Comparison of ENCODE assay signal across 8 cellular contexts in the genomic region with DNA sequence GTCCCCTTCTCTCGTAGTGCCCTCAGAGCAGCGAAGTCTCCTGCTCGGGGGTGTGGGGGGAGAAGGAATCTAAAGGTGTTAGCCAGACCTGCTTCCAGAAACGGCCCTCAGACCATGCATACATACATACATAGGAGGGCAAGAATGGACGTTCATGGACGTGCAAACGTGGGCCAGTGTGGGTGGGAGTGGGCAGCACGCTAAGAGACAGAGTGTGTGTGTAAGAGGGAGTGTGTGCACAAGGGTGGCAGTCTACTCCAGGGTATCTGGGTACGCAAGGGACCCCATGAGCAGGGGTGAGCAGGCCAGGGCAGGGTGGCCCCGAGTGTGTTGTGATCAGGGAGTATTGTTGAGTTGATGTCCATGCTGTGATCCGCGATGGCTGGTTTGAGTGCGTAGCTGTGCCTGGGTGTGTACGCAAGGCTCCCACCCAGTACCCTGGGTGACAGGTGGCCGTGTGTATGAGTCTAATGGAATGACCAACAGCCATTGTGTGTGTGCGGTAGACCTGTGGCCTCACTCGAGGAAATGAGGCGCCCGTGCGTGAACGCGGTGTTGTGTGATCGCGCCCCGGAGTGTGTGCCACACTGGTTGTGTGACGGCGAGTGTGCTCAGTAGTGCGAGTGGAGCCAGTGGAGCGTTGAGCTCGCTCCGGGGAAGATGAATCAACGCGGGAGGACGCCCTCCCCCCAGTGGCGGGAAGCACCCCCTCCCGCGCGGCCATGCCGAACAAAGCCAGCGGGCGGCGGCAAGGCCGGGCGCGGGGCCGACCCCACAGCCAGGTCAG. TPM values are rescaled to one million over a fixed set of nuclear protein-coding genes. Genes with fewer than 3 reads are reported as not detected.
A peak's percentile ranks its signal among the peaks of the same experiment; 100 is the strongest.
DNase-seq lines count a peak whose midpoint lies in the region; ATAC-seq and TF ChIP-seq lines count a peak whose summit lies in the region.

No MANE protein-coding gene starts in this region.

- peak; percentile 43 for DNase-seq in G401 (ENCODE audit: low spot score)
- DNase-seq in PC-3, result no peak
- no peak for DNase-seq in coronary artery (ENCODE audit: low spot score)
- DNase-seq in neural crest cell (ENCODE audit: low read depth, low spot score), result peak; percentile 45
- DNase-seq in stimulated activated naive CD4-positive, alpha-beta T cell treated with Interleukin-2 at 50 U/mL for 16 hours (lab: John Stamatoyannopoulos, UW), result no peak
- DNase-seq in OCI-M2 (lab: John Stamatoyannopoulos, UW; ENCODE audit: unreplicated experiment), result no peak
- DNase-seq in putamen (ENCODE audit: low spot score), result no peak

- peaks cover 35% of the 10 kb centered on the region for H3K4me1 Mint-ChIP-seq in neural crest cell

- H3K27me3 Mint-ChIP-seq in neural crest cell (ENCODE audit: low read depth), result peaks cover 29% of the 10 kb centered on the region

- no peaks in the 10 kb centered on the region for H3K27me3 ChIP-seq in PC-3 (ENCODE audit: low read length)

- H3K9me3 ChIP-seq in PC-3 (ENCODE audit: low read length), result no peaks in the 10 kb centered on the region

- 0 out of 2 replicates have a peak, but pooled peaks cover 6% of the 10 kb centered on the region for H3K79me2 ChIP-seq in PC-3 (ENCODE audit: low read length)

- peak overlapping the region; percentile 77 for H3K4me3 ChIP-seq in PC-3 (ENCODE audit: low read length)
- peak overlapping the region; percentile 78 for H3K4me3 ChIP-seq in coronary artery

- BruUV-seq in PC-3 (replicated peaks; lab: Mats Ljungman, UMichigan), result TSS peak; percentile 59

- H3K4me1 ChIP-seq in PC-3 (ENCODE audit: insufficient read depth, low read length), result peaks cover 13% of the 10 kb centered on the region

- no peaks in the 10 kb centered on the region for H3K36me3 Mint-ChIP-seq in neural crest cell (ENCODE audit: low read depth)

- H3K9me3 Mint-ChIP-seq in neural crest cell, result no peaks in the 10 kb centered on the region

- no peaks in the 10 kb centered on the region for H3K36me3 ChIP-seq in PC-3 (ENCODE audit: low read depth, low read length)

- peaks cover 11% of the 10 kb centered on the region for H4K20me1 ChIP-seq in PC-3 (ENCODE audit: low read length)

- H3K27ac Mint-ChIP-seq in neural crest cell (ENCODE audit: unreplicated experiment), result peak overlapping the region; percentile 98

- 0 out of 2 replicates have a peak overlapping the region, but pooled peaks have one; percentile 17 for H3K9ac ChIP-seq in PC-3 (ENCODE audit: low read length)

- H3K9me2 ChIP-seq in PC-3 (replicated peaks; ENCODE audit: low read length), result no peaks in the 10 kb centered on the region

- ATAC-seq in GM21737 (IDR thresholded peaks at IDR 0.05; ENCODE audit: unreplicated experiment) (peak; percentile 15), PC-3 (peak; percentile 27)

- in situ Hi-C loops in G401 (cut with HindIII; ENCODE audit: low sequenced_read_pairs), result no loop called here

- H3K27ac ChIP-seq in PC-3 (ENCODE audit: low read length) (no peak overlapping the region), coronary artery (no peak overlapping the region)

- H3F3A ChIP-seq in PC-3 (ENCODE audit: low read length, unreplicated experiment), result no peaks in the 10 kb centered on the region

- peak overlapping the region; percentile 73 for H2AFZ ChIP-seq in PC-3 (ENCODE audit: low read length)

- POLR2A ChIA-PET in PC-3 (lab: Charles Lee; ENCODE audit: unreplicated experiment), result no interaction called here

- CTCF ChIA-PET in PC-3 (lab: Charles Lee), result no interaction called here

- H3K4me3 Mint-ChIP-seq in neural crest cell, result peak overlapping the region; percentile 98

- intact Hi-C loops in PC-3 (cut with micrococcal nuclease), result no loop called here

- TF ChIP-seq CTCF in PC-3 (conservative IDR thresholded peaks at IDR 0.05; ENCODE audit: low read depth, low read length) (no peak), coronary artery (IDR thresholded peaks at IDR 0.05) (no peak), neural crest cell (conservative IDR thresholded peaks at IDR 0.05) (peak; percentile 19)

- H3K4me2 ChIP-seq in PC-3 (ENCODE audit: low read length), result peak overlapping the region; percentile 91

RNA-seq across cellular contexts. Expression of a gene that starts 0.8 kb away (rescaled TPM):
- total RNA-seq in G401 (2014; rRNA removed; shearing (Covaris generic)), result 15.3 and 19.9 TPM in 2 replicates
- total RNA-seq in PC-3 (2014; rRNA removed) (18.7 and 19.9 TPM in 2 replicates), neural crest cell (35.9 and 39.0 TPM in 2 replicates)

RNA-seq across cellular contexts. Expression of a gene that starts 21.2 kb away (rescaled TPM):
- 0.49 and 1.7 TPM in 2 replicates for total RNA-seq in G401 (2014; rRNA removed; shearing (Covaris generic))
- total RNA-seq in PC-3 (2014; rRNA removed), result 2.1 and 8.6 TPM in 2 replicates
- 0.40 and 0.96 TPM in 2 replicates for total RNA-seq in neural crest cell

RNA-seq across cellular contexts. Expression of a gene that starts 21.3 kb away (rescaled TPM):
- total RNA-seq in G401 (2014; rRNA removed; shearing (Covaris generic)), result not detected in 2 replicates
- not detected in 2 replicates for total RNA-seq in PC-3 (2014; rRNA removed)
- not detected in 2 replicates for total RNA-seq in neural crest cell

RNA-seq across cellular contexts. Expression of a gene that starts 38.2 kb away (rescaled TPM):
- 91.3 and 96.3 TPM in 2 replicates for total RNA-seq in G401 (2014; rRNA removed; shearing (Covaris generic))
- 47.3 and 56.3 TPM in 2 replicates for total RNA-seq in PC-3 (2014; rRNA removed)
- 38.8 and 40.9 TPM in 2 replicates for total RNA-seq in neural crest cell

RNA-seq across cellular contexts. Expression of a gene that starts 60.0 kb away (rescaled TPM):
- not detected in 2 replicates for total RNA-seq in G401 (2014; rRNA removed; shearing (Covaris generic))
- total RNA-seq in PC-3 (2014; rRNA removed), result 0.07 TPM in 1 of 2 replicates, not detected in the other
- not detected in 2 replicates for total RNA-seq in neural crest cell

Comparison
In these comparisons a context has a peak if more than half of its experiments do, and no peak if none do; other contexts are left out.
1. DNase-seq: peak in G401 (single experiment) and neural crest cell (single experiment); none in PC-3 (single experiment), coronary artery (single experiment), stimulated activated naive CD4-positive, alpha-beta T cell treated with Interleukin-2 at 50 U/mL for 16 hours (single experiment), OCI-M2 (single experiment) and putamen (single experiment).